In genomic region chr3:156176629-156177210, GRCh38 we compare ENCODE assay signal across 34 cellular contexts. TPM values are rescaled to one million over a fixed set of nuclear protein-coding genes. Genes with fewer than 3 reads are reported as not detected.
DNase-seq lines count a peak whose midpoint lies in the region; ATAC-seq and TF ChIP-seq lines count a peak whose summit lies in the region.
"Had no signal": no experiment of that assay in that cellular context is flagged by ENCODE, and none has a peak within 500 bp of the region (broad histone marks: within the 10 kb centered on the region; RNA-seq: fewer than 3 reads in every experiment).

No MANE protein-coding gene starts in this region.

- H3K36me3 Mint-ChIP-seq in stimulated activated naive B cell treated with anti-CD40 and anti-IgM and Interleukin-4, amounts not matched to agents 10 μg/mL and 1 μg/mL and 100 μg/mL, for 72 hours, result no peaks in the 10 kb centered on the region
- H3K36me3 Mint-ChIP-seq: CD14-positive monocyte; CD4-positive, alpha-beta memory T cell; CD4-positive, CD25-positive, alpha-beta regulatory T cell; CD8-positive, alpha-beta memory T cell; CD8-positive, alpha-beta T cell had no signal

- H3K36me3 ChIP-seq in esophagus muscularis mucosa (no peaks in the 10 kb centered on the region), osteoblast (ENCODE audit: insufficient read depth, low read length) (no peaks in the 10 kb centered on the region), right atrium auricular region (no peaks in the 10 kb centered on the region)
- H3K36me3 ChIP-seq: BE2C; BLaER1; BLaER1 treated with 17β-estradiol and CSF1 and Interleukin-3, amounts not matched to agents 10 nM and 100 nM had no signal

- H3K4me1 Mint-ChIP-seq in stimulated activated naive B cell treated with anti-CD40 and anti-IgM and Interleukin-4, amounts not matched to agents 10 μg/mL and 1 μg/mL and 100 μg/mL, for 72 hours, result no peaks in the 10 kb centered on the region
- H3K4me1 Mint-ChIP-seq: B cell; CD4-positive, alpha-beta memory T cell; CD4-positive, CD25-positive, alpha-beta regulatory T cell; CD8-positive, alpha-beta memory T cell had no signal

- no peak overlapping the region for H3K4me2 ChIP-seq in osteoblast (ENCODE audit: insufficient read depth, low read length)
- H3K4me2 ChIP-seq: A549; BLaER1; BLaER1 treated with 17β-estradiol and CSF1 and Interleukin-3, amounts not matched to agents 10 nM and 100 nM had no signal

- H3K4me3 Mint-ChIP-seq in stimulated activated naive B cell treated with anti-CD40 and anti-IgM and Interleukin-4, amounts not matched to agents 10 μg/mL and 1 μg/mL and 100 μg/mL, for 72 hours, result no peak overlapping the region
- H3K4me3 Mint-ChIP-seq: B cell; CD14-positive monocyte; CD4-positive, alpha-beta memory T cell; CD4-positive, alpha-beta T cell; CD4-positive, CD25-positive, alpha-beta regulatory T cell; CD8-positive, alpha-beta memory T cell; CD8-positive, alpha-beta T cell had no signal

- no peak for TF ChIP-seq EP300 in esophagus muscularis mucosa (IDR thresholded peaks at IDR 0.05)

- WGBS in esophagus muscularis mucosa, result 96% methylated on average over 17 of the region's 17 CpGs

- no peak for ATAC-seq in stimulated activated naive B cell treated with anti-CD40 and anti-IgM and Interleukin-4, amounts not matched to agents 10 μg/mL and 1 μg/mL and 100 μg/mL, for 72 hours (replicated peaks)
- ATAC-seq: A549; CD8-positive, alpha-beta T cell had no signal

- no peak for TF ChIP-seq CTCF in C4-2B (conservative IDR thresholded peaks at IDR 0.05)
- TF ChIP-seq CTCF in VCaP (conservative IDR thresholded peaks at IDR 0.05), result no peak
- no peak for TF ChIP-seq CTCF in esophagus muscularis mucosa (IDR thresholded peaks at IDR 0.05)
- no peak for TF ChIP-seq CTCF in osteoblast (IDR thresholded peaks at IDR 0.05; ENCODE audit: extremely low read depth, low read depth, low read length)
- TF ChIP-seq CTCF in right atrium auricular region (IDR thresholded peaks at IDR 0.05), result no peak

- H3K27ac Mint-ChIP-seq in stimulated activated naive B cell treated with anti-CD40 and anti-IgM and Interleukin-4, amounts not matched to agents 10 μg/mL and 1 μg/mL and 100 μg/mL, for 72 hours, result no peak overlapping the region
- H3K27ac Mint-ChIP-seq: B cell; CD4-positive, alpha-beta memory T cell; CD4-positive, alpha-beta T cell; CD4-positive, CD25-positive, alpha-beta regulatory T cell; CD8-positive, alpha-beta T cell had no signal

- H3K4me1 ChIP-seq in esophagus muscularis mucosa, result peaks cover 0 to 14% (median 8%) of the 10 kb centered on the region in 4 donors
- peaks cover 8% of the 10 kb centered on the region for H3K4me1 ChIP-seq in osteoblast (ENCODE audit: insufficient read depth, low read length)
- H3K4me1 ChIP-seq in right atrium auricular region, result no peaks in the 10 kb centered on the region
- H3K4me1 ChIP-seq: A549; BLaER1; BLaER1 treated with 17β-estradiol and CSF1 and Interleukin-3, amounts not matched to agents 10 nM and 100 nM; Caco-2 had no signal

- no peaks in the 10 kb centered on the region for H3K9me3 Mint-ChIP-seq in stimulated activated naive B cell treated with anti-CD40 and anti-IgM and Interleukin-4, amounts not matched to agents 10 μg/mL and 1 μg/mL and 100 μg/mL, for 72 hours
- H3K9me3 Mint-ChIP-seq: CD4-positive, alpha-beta T cell; CD8-positive, alpha-beta memory T cell; CD8-positive, alpha-beta T cell had no signal

- intact Hi-C loops in esophagus muscularis mucosa (cut with DNase I), result no loop called here

- no peaks in the 10 kb centered on the region for H3K79me2 ChIP-seq in osteoblast (ENCODE audit: insufficient read depth, low read length)

- no peaks in the 10 kb centered on the region for H3K9me3 ChIP-seq in esophagus muscularis mucosa
- H3K9me3 ChIP-seq in osteoblast (ENCODE audit: low read depth, low read length), result no peaks in the 10 kb centered on the region
- no peaks in the 10 kb centered on the region for H3K9me3 ChIP-seq in right atrium auricular region
- H3K9me3 ChIP-seq: A549, BE2C, Caco-2 had no signal

- H2AFZ ChIP-seq in osteoblast (ENCODE audit: low read length), result no peak overlapping the region

- H3K4me3 ChIP-seq in esophagus muscularis mucosa (no peak overlapping the region), osteoblast (ENCODE audit: insufficient read depth, low read length) (no peak overlapping the region), right atrium auricular region (no peak overlapping the region)
- H3K4me3 ChIP-seq: A549; BLaER1; BLaER1 treated with 17β-estradiol and CSF1 and Interleukin-3, amounts not matched to agents 10 nM and 100 nM had no signal

- no peak for TF ChIP-seq POLR2A in esophagus muscularis mucosa (IDR thresholded peaks at IDR 0.05; ENCODE audit: low read depth)

- DNase-seq in esophagus muscularis mucosa (ENCODE audit: extremely low spot score) (peak; percentile 70), osteoblast (ENCODE audit: insufficient read length, low spot score, missing footprints) (peak; percentile 58), NCI-H226 (no peak), germinal center (ENCODE audit: low spot score) (no peak), right atrium auricular region (ENCODE audit: low spot score) (no peak)
- DNase-seq in stimulated activated naive B cell treated with anti-CD40 and anti-IgM and Interleukin-4, amounts not matched to agents 10 μg/mL and 1 μg/mL and 100 μg/mL, for 72 hours, result no peak
- DNase-seq: 8988T; ACHN; AML-193; C1 segment of cervical spinal cord; Caco-2; Calu3; CD4-positive, alpha-beta memory T cell; CD4-positive, alpha-beta T cell; CD4-positive, CD25-positive, alpha-beta regulatory T cell; CD8-positive, alpha-beta memory T cell; CD8-positive, alpha-beta T cell; COR-L47; DMS 273 treated with DMSO at 0.1 percent for 48 hours; DMS79; DMS79 treated with DMSO at 0.1 percent for 48 hours; DND-41; EL had no signal

- H4K20me1 ChIP-seq in osteoblast (ENCODE audit: insufficient read depth, low read length), result no peaks in the 10 kb centered on the region
- H4K20me1 ChIP-seq: BLaER1; BLaER1 treated with 17β-estradiol and CSF1 and Interleukin-3, amounts not matched to agents 10 nM and 100 nM had no signal

- H3K27ac ChIP-seq in C4-2B (peak overlapping the region; percentile 34), VCaP (peak overlapping the region; percentile 62), esophagus muscularis mucosa (replicated peaks in 1 of 4) (no peak overlapping the region), osteoblast (ENCODE audit: low read depth, low read length) (no peak overlapping the region), right atrium auricular region (no peak overlapping the region)
- H3K27ac ChIP-seq: 22Rv1; A549; BLaER1; BLaER1 treated with 17β-estradiol and CSF1 and Interleukin-3, amounts not matched to agents 10 nM and 100 nM had no signal

- peaks cover 0 to 1% of the 10 kb centered on the region in 2 donors for H3K27me3 Mint-ChIP-seq in stimulated activated naive B cell treated with anti-CD40 and anti-IgM and Interleukin-4, amounts not matched to agents 10 μg/mL and 1 μg/mL and 100 μg/mL, for 72 hours

- no peaks in the 10 kb centered on the region for H3K27me3 ChIP-seq in esophagus muscularis mucosa
- no peaks in the 10 kb centered on the region for H3K27me3 ChIP-seq in osteoblast (ENCODE audit: insufficient read depth, low read length)
- H3K27me3 ChIP-seq in right atrium auricular region, result no peaks in the 10 kb centered on the region
- H3K27me3 ChIP-seq: BE2C; BLaER1; BLaER1 treated with 17β-estradiol and CSF1 and Interleukin-3, amounts not matched to agents 10 nM and 100 nM had no signal

RNA-seq across cellular contexts. Expression of gene KCNAB1, which starts 56.3 kb away (rescaled TPM):
- total RNA-seq in esophagus muscularis mucosa, result 1 to 10 TPM in 3 of 4 donors, under 1 TPM in 1; 0.83 to 5.9 (median 2.3) TPM
- under 0.01 and 0.36 TPM in 2 replicates for total RNA-seq in osteoblast
- total RNA-seq in right atrium auricular region, result 1 to 10 TPM; 2.0 to 3.2 TPM
- total RNA-seq: A673; B cell; CD4-positive, alpha-beta memory T cell; CD8-positive, alpha-beta memory T cell; CD8-positive, alpha-beta T cell; Daoy had no signal

Comparison
In these comparisons a context has a peak if more than half of its experiments do, and no peak if none do; other contexts are left out.
1. H3K27ac ChIP-seq: peak in C4-2B (single experiment) and VCaP (single experiment); none in esophagus muscularis mucosa (0 of 4), osteoblast (single experiment) and right atrium auricular region (0 of 2).
2. DNase-seq: peak in esophagus muscularis mucosa (single experiment) and osteoblast (single experiment); none in NCI-H226 (single experiment), germinal center (single experiment), stimulated activated naive B cell treated with anti-CD40 and anti-IgM and Interleukin-4, amounts not matched to agents 10 μg/mL and 1 μg/mL and 100 μg/mL, for 72 hours (single experiment) and right atrium auricular region (single experiment).